ENCODE assay signal across 8 cellular contexts in genomic region chr18:62586148-62586774, GRCh38.
DNase-seq lines count a peak whose midpoint lies in the region; ATAC-seq and TF ChIP-seq lines count a peak whose summit lies in the region.

No MANE protein-coding gene starts in this region.

- TF ChIP-seq CTCF in HL-60 (IDR thresholded peaks at IDR 0.05; ENCODE audit: insufficient read depth, low read length) (peak; percentile 88), Panc1 (IDR thresholded peaks at IDR 0.05) (peak; percentile 75), fibroblast of pulmonary artery (IDR thresholded peaks at IDR 0.05; ENCODE audit: low read length, missing control alignments) (peak; percentile 94), neutrophil (IDR thresholded peaks at IDR 0.05) (peak; percentile 59)

- H3K9me3 ChIP-seq in Panc1 (ENCODE audit: control insufficient read depth, insufficient read depth, low read depth, low read length), result no peaks in the 10 kb centered on the region
- no peaks in the 10 kb centered on the region for H3K9me3 ChIP-seq in neutrophil

- intact Hi-C loops in Panc1 (cut with micrococcal nuclease; ENCODE audit: unreplicated experiment), result no loop called here

- peaks cover 3% of the 10 kb centered on the region for H3K27me3 ChIP-seq in HL-60 (ENCODE audit: insufficient read depth, poor library complexity, severe bottlenecking)
- no peaks in the 10 kb centered on the region for H3K27me3 ChIP-seq in Panc1 (ENCODE audit: control insufficient read depth, insufficient read depth, low read length)
- peaks cover 6% of the 10 kb centered on the region for H3K27me3 ChIP-seq in neutrophil

- H3K27ac ChIP-seq in HL-60 (replicated peaks) (no peak overlapping the region), Panc1 (ENCODE audit: low read length) (no peak overlapping the region), neutrophil (no peak overlapping the region), temporal lobe (ENCODE audit: low read depth, low read length) (peak overlapping the region; percentile 9)

- H3K4me1 ChIP-seq in Panc1 (ENCODE audit: control insufficient read depth, insufficient read depth, low read length) (peaks cover 4% of the 10 kb centered on the region), neutrophil (ENCODE audit: control insufficient read depth in 1 of 2, insufficient read depth in 1 of 2, low read depth in 1 of 2, low read length in 1 of 2) (peaks cover 0 to 4% of the 10 kb centered on the region in 2 experiments)

- POLR2A ChIA-PET in Panc1 (lab: Charles Lee), result no interaction called here

- CTCF ChIA-PET in Panc1 (lab: Charles Lee), result no interaction called here

- DNase-seq in CMK (ENCODE audit: low read depth), result peak; percentile 46
- DNase-seq in HL-60 (ENCODE audit: low read depth in 1 of 2, low spot score in 1 of 2), result peak; percentile 49 to 77
- peak; percentile 27 for DNase-seq in Panc1 (ENCODE audit: low read depth, low spot score)
- DNase-seq in activated T-helper 1 cell treated with anti-CD3 and anti-CD28 coated beads, Interleukin-2, amount 50 U/mL, for 16 hours (ENCODE audit: low read depth in 1 of 2, low spot score in 1 of 2), result peak; percentile 15 to 55
- peak; percentile 80 for DNase-seq in fibroblast of pulmonary artery (ENCODE audit: low read depth)

- in situ Hi-C loops in Panc1 (cut with HindIII; ENCODE audit: low pct_unique_long_range_greater_than_20kb, low sequenced_read_pairs), result no loop called here

- H3K4me3 ChIP-seq in HL-60 (replicated peaks; ENCODE audit: insufficient read depth, low read length) (no peak overlapping the region), Panc1 (ENCODE audit: low read depth in 2 of 2, low read length in 2 of 2) (no peak overlapping the region), fibroblast of pulmonary artery (replicated peaks; ENCODE audit: low read depth, low read length) (no peak overlapping the region), neutrophil (ENCODE audit: low read depth in 1 of 2, low read length in 1 of 2) (no peak overlapping the region)

- H3K36me3 ChIP-seq in Panc1 (ENCODE audit: control insufficient read depth, insufficient read depth, low read length) (no peaks in the 10 kb centered on the region), neutrophil (peaks cover 15% of the 10 kb centered on the region)

- BruUV-seq in Panc1 (replicated peaks; lab: Mats Ljungman, UMichigan), result no TSS peak

- ATAC-seq in GM19455 (IDR thresholded peaks at IDR 0.05; ENCODE audit: unreplicated experiment) (peak; percentile 80), Panc1 (no peak)

Comparison
In these comparisons a context has a peak if more than half of its experiments do, and no peak if none do; other contexts are left out.
1. DNase-seq: peak in every context shown above with its lines; median percentile 80 in fibroblast of pulmonary artery; 63 in HL-60; 46 in CMK; 35 in activated T-helper 1 cell treated with anti-CD3 and anti-CD28 coated beads, Interleukin-2, amount 50 U/mL, for 16 hours; 27 in Panc1.